In the genomic region with DNA sequence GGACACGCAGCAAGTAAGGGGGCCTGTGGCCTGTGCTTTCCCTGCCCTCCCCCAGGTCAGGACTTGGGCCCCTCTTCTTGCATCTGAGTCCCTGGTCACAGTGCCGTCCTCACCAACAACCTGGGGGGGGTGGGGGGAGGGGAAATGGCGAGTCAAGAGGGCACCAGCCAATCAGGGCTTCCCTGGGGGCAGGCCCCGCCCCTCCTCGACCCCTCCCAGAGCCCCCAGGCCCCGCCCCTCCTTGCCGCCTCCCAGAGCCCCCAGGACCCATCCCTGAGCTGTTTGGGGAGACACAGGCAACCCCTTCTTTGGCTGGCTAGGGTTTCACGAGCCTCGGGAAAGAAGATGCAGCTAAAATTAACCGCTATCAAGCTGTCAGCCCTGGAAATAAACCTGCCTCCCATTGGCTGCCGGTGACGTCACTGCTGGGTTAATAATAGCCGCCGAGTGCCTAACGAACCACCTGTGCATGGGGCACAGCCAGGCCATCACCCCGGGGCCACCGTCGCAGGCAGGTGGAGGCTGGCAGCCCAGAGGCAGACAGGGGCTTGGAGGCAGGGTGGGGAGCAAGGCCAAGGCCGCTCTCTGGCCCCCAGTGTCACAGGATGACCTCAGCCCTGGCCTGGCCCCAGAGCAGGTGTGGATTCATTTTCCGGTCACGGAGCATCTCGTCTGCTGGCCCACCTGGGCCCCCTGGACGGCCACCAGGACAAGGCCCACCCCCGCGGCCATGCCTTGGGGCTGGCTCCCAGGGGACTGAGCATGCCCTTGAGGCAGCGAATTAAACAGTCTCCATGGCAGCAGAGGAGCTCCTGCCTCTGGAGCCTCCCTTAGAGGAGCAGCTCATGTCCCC, we compare ENCODE assay signal across 1 cellular context.
TF ChIP-seq lines count a peak whose summit lies in the region.

No MANE protein-coding gene starts in this region.

TF ChIP-seq in GM12878, 131 proteins besides CTCF, POLR2A, EP300 and RAD21:
- peak; percentile 63 for TF ChIP-seq ATF7 (IDR thresholded peaks at IDR 0.05; ENCODE audit: low read depth)
- TF ChIP-seq, protein P1, sequence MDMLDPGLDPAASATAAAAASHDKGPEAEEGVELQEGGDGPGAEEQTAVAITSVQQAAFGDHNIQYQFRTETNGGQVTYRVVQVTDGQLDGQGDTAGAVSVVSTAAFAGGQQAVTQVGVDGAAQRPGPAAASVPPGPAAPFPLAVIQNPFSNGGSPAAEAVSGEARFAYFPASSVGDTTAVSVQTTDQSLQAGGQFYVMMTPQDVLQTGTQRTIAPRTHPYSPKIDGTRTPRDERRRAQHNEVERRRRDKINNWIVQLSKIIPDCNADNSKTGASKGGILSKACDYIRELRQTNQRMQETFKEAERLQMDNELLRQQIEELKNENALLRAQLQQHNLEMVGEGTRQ (IDR thresholded peaks at IDR 0.05; ENCODE audit: borderline replicate concordance, low read depth, low read length): no peak
- 0 out of 2 replicates have a peak, but pooled peaks have one; percentile 27 for TF ChIP-seq MEF2A (IDR thresholded peaks at IDR 0.05; ENCODE audit: insufficient read depth, low read depth, low read length)
- no peak for TF ChIP-seq NR2C1 (IDR thresholded peaks at IDR 0.05)
